In genomic region chr16:69724414-69724873, GRCh38 we compare ENCODE assay signal across 1 cellular context.
TF ChIP-seq lines count a peak whose summit lies in the region.

No MANE protein-coding gene starts in this region.

TF ChIP-seq in HepG2, 621 proteins besides CTCF, POLR2A, EP300 and RAD21:
- TF ChIP-seq ZNF354B (CRISPR knock-in tag; IDR thresholded peaks at IDR 0.05) (0 out of 2 replicates have a peak, but pooled peaks have one; percentile 9), CHD4 (IDR thresholded peaks at IDR 0.05; ENCODE audit: borderline replicate concordance, low read length) (0 out of 2 replicates have a peak, but pooled peaks have one; percentile 8), AKNA (CRISPR knock-in tag; IDR thresholded peaks at IDR 0.05; ENCODE audit: borderline replicate concordance) (0 out of 2 replicates have a peak, but pooled peaks have one; percentile 1), ZNF121 (CRISPR knock-in tag; IDR thresholded peaks at IDR 0.05) (peak; percentile 97), FOXM1 (CRISPR knock-in tag; IDR thresholded peaks at IDR 0.05) (no peak), RBFOX2 (IDR thresholded peaks at IDR 0.05; ENCODE audit: low read depth, low read length) (peak; percentile 61), ZNF468 (CRISPR knock-in tag; IDR thresholded peaks at IDR 0.05) (no peak), ZNF761 (CRISPR knock-in tag; conservative IDR thresholded peaks at IDR 0.05) (no peak), ZNF564 (CRISPR knock-in tag; IDR thresholded peaks at IDR 0.05) (0 out of 2 replicates have a peak, but pooled peaks have one; percentile 36), ZNF546 (CRISPR knock-in tag; conservative IDR thresholded peaks at IDR 0.05) (0 out of 2 replicates have a peak, but pooled peaks have one; percentile 45), DZIP1 (CRISPR knock-in tag; IDR thresholded peaks at IDR 0.05) (0 out of 2 replicates have a peak, but pooled peaks have one; percentile 57), AHR (CRISPR knock-in tag; IDR thresholded peaks at IDR 0.05) (0 out of 2 replicates have a peak, but pooled peaks have one; percentile 9), NR2F6 (IDR thresholded peaks at IDR 0.05) (0 out of 2 replicates have a peak, but pooled peaks have one; percentile 9), NR2F6 (CRISPR knock-in tag; IDR thresholded peaks at IDR 0.05) (0 out of 2 replicates have a peak, but pooled peaks have one; percentile 15), ZNF225 (CRISPR knock-in tag; IDR thresholded peaks at IDR 0.05) (no peak), WIZ (CRISPR knock-in tag; IDR thresholded peaks at IDR 0.05) (0 out of 2 replicates have a peak, but pooled peaks have one; percentile 26), THAP7 (CRISPR knock-in tag; IDR thresholded peaks at IDR 0.05) (0 out of 2 replicates have a peak, but pooled peaks have one; percentile 2), PHF20 (CRISPR knock-in tag; IDR thresholded peaks at IDR 0.05) (0 out of 2 replicates have a peak, but pooled peaks have one; percentile 8), ZMYM2 (CRISPR knock-in tag; IDR thresholded peaks at IDR 0.05) (no peak)
